In the genomic region with DNA sequence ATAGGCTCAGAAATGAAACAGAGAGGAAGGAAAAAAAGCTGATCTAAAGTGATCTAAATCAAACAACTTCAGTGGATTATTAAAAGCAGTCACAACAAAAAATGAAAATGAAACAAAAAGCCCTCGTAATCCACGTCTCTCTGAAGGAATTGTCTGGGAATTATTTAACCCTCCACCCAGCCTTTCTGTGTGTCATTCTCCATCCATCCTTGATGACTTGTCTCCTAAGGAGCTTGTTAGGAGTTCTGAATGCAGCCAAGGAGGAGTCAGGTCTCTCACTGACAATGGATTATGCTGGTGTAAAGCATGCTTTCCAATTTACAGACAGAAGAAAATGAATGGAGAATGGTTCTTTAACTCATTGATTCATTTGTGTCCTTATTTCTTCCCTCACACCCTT, we compare ENCODE assay signal across 2 cellular contexts.
TF ChIP-seq lines count a peak whose summit lies in the region.

No MANE protein-coding gene starts in this region.

TF ChIP-seq in GM23338, 12 proteins besides CTCF, POLR2A, EP300 and RAD21 (continued from another document):
- TF ChIP-seq ETS1 (IDR thresholded peaks at IDR 0.05) = no peak

TF ChIP-seq in WTC11, 78 proteins besides CTCF, POLR2A, EP300 and RAD21 (continued from another document):
- TF ChIP-seq, protein P1, sequence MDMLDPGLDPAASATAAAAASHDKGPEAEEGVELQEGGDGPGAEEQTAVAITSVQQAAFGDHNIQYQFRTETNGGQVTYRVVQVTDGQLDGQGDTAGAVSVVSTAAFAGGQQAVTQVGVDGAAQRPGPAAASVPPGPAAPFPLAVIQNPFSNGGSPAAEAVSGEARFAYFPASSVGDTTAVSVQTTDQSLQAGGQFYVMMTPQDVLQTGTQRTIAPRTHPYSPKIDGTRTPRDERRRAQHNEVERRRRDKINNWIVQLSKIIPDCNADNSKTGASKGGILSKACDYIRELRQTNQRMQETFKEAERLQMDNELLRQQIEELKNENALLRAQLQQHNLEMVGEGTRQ (CRISPR knock-in tag; IDR thresholded peaks at IDR 0.05) = no peak
- no peak for TF ChIP-seq SMAD3 (CRISPR knock-in tag; IDR thresholded peaks at IDR 0.05; ENCODE audit: borderline replicate concordance)
